18 cellular contexts compared by ENCODE assay signal in genomic region chr15:41571948-41572347, GRCh38. TPM values are rescaled to one million over a fixed set of nuclear protein-coding genes. Genes with fewer than 3 reads are reported as not detected.
DNase-seq lines count a peak whose midpoint lies in the region; ATAC-seq, FAIRE-seq and TF ChIP-seq lines count a peak whose summit lies in the region.
"Had no signal": no experiment of that assay in that cellular context is flagged by ENCODE, and none has a peak within 500 bp of the region (broad histone marks: within the 10 kb centered on the region; RNA-seq: fewer than 3 reads in every experiment).

No MANE protein-coding gene starts in this region.

- H3K4me1 Mint-ChIP-seq in naive thymus-derived CD8-positive, alpha-beta T cell = no peaks in the 10 kb centered on the region
- H3K4me1 Mint-ChIP-seq: CD4-positive, CD25-positive, alpha-beta regulatory T cell; CD8-positive, alpha-beta memory T cell had no signal

- H3K14ac ChIP-seq in trophoblast cell (ENCODE audit: low read length) = no peak overlapping the region

- peaks cover 0 to 2% (median 0%) of the 10 kb centered on the region in 5 donors for H3K27me3 Mint-ChIP-seq in naive thymus-derived CD8-positive, alpha-beta T cell

- no peak for TF ChIP-seq EP300 in Ishikawa (IDR thresholded peaks at IDR 0.05; ENCODE audit: borderline replicate concordance)

- no peak overlapping the region for H2BK5ac ChIP-seq in trophoblast cell (ENCODE audit: low read depth, low read length, poor library complexity)

- H3K18ac ChIP-seq in trophoblast cell (ENCODE audit: low read length) = no peak overlapping the region

- intact Hi-C loops in kidney (cut with DNase I) = no loop called here

- FAIRE-seq in kidney (lab: Jason Lieb, UNC) = no peak
- FAIRE-seq: G401.6, GM12891, GM19239, H1 had no signal

- DNase-seq in trophoblast cell = peak in 1 of 2 donors; percentile 21
- no peak for DNase-seq in naive thymus-derived CD8-positive, alpha-beta T cell
- no peak for DNase-seq in kidney
- DNase-seq: BE2C; C1 segment of cervical spinal cord; CD4-positive, CD25-positive, alpha-beta regulatory T cell; CD8-positive, alpha-beta memory T cell; COR-L47; DMS 273 treated with DMSO at 0.1 percent for 48 hours; H9 had no signal

- H3K79me2 ChIP-seq in trophoblast cell (ENCODE audit: control insufficient read depth, insufficient read depth, low read length, poor library complexity) = peaks cover 6% of the 10 kb centered on the region

- no peak for TF ChIP-seq RAD21 in Ishikawa (IDR thresholded peaks at IDR 0.05; ENCODE audit: low read depth)

- H3K9me3 ChIP-seq in trophoblast cell (ENCODE audit: insufficient read depth, low read depth, low read length) (no peaks in the 10 kb centered on the region), kidney (ENCODE audit: control insufficient read depth in 1 of 2, low read length in 2 of 2) (no peaks in the 10 kb centered on the region)
- H3K9me3 ChIP-seq: BE2C had no signal

- H3K4me3 ChIP-seq in trophoblast cell (ENCODE audit: low read depth, low read length) (no peak overlapping the region), kidney (ENCODE audit: low read length in 2 of 2) (no peak overlapping the region)

- H3K27ac Mint-ChIP-seq in naive thymus-derived CD8-positive, alpha-beta T cell = no peak overlapping the region
- H3K27ac Mint-ChIP-seq: CD4-positive, CD25-positive, alpha-beta regulatory T cell; CD8-positive, alpha-beta memory T cell had no signal

- H2AFZ ChIP-seq in trophoblast cell (ENCODE audit: insufficient read depth, low read length, poor library complexity) = no peak overlapping the region

- H3K27ac ChIP-seq in cingulate gyrus (ENCODE audit: low read depth, low read length) (peak overlapping the region; percentile 47), trophoblast cell (ENCODE audit: low read depth, low read length) (no peak overlapping the region), temporal lobe (ENCODE audit: low read depth, low read length) (peak overlapping the region; percentile 98), kidney (ENCODE audit: low read depth in 2 of 2, low read length in 2 of 2) (no peak overlapping the region)

- H4K12ac ChIP-seq in trophoblast cell (ENCODE audit: low read depth, low read length) = no peak overlapping the region

- TF ChIP-seq CTCF in kidney (IDR thresholded peaks at IDR 0.05; ENCODE audit: borderline replicate concordance, extremely low read depth, insufficient read depth) = no peak

- H3K27me3 ChIP-seq in trophoblast cell (ENCODE audit: insufficient read depth, low read length) = no peaks in the 10 kb centered on the region
- H3K27me3 ChIP-seq: BE2C had no signal

- H3K36me3 ChIP-seq in trophoblast cell (ENCODE audit: control insufficient read depth in 1 of 2, insufficient read depth in 2 of 2, low read length in 2 of 2) (peaks cover 64 to 77% of the 10 kb centered on the region in 2 experiments), kidney (ENCODE audit: control insufficient read depth in 1 of 2, insufficient read depth in 2 of 2, low read length in 2 of 2) (no peaks in the 10 kb centered on the region)

- no peak overlapping the region for H2BK12ac ChIP-seq in trophoblast cell (ENCODE audit: low read length)

- no peaks in the 10 kb centered on the region for H3K36me3 Mint-ChIP-seq in naive thymus-derived CD8-positive, alpha-beta T cell
- H3K36me3 Mint-ChIP-seq: CD4-positive, CD25-positive, alpha-beta regulatory T cell; CD8-positive, alpha-beta memory T cell had no signal

- H3K4me1 ChIP-seq in trophoblast cell (ENCODE audit: control insufficient read depth in 1 of 2, insufficient read depth in 2 of 2, low read length in 2 of 2) (peaks cover 15 to 16% of the 10 kb centered on the region in 2 experiments), kidney (ENCODE audit: control insufficient read depth in 1 of 2, insufficient read depth in 1 of 2, low read depth in 1 of 2, low read length in 2 of 2) (peaks cover 3 to 7% of the 10 kb centered on the region in 2 donors)

- H3K9ac ChIP-seq in trophoblast cell (ENCODE audit: low read length) (no peak overlapping the region), kidney (ENCODE audit: low read length in 2 of 2) (no peak overlapping the region)

- H3K23ac ChIP-seq in trophoblast cell (ENCODE audit: low read length) = no peak overlapping the region

- no peak overlapping the region for H3K4me3 Mint-ChIP-seq in naive thymus-derived CD8-positive, alpha-beta T cell
- H3K4me3 Mint-ChIP-seq: CD4-positive, CD25-positive, alpha-beta regulatory T cell; CD8-positive, alpha-beta memory T cell had no signal

- no peak overlapping the region for H2AK5ac ChIP-seq in trophoblast cell (ENCODE audit: low read length)

- H2BK120ac ChIP-seq in trophoblast cell (ENCODE audit: insufficient read depth, low read length, poor library complexity) = no peak overlapping the region

- H3K79me1 ChIP-seq in trophoblast cell (ENCODE audit: low read length) = peaks cover 28% of the 10 kb centered on the region

- peak overlapping the region; percentile 30 for H4K91ac ChIP-seq in trophoblast cell (ENCODE audit: low read depth, low read length)

- no peaks in the 10 kb centered on the region for H3K9me3 Mint-ChIP-seq in naive thymus-derived CD8-positive, alpha-beta T cell
- H3K9me3 Mint-ChIP-seq: CD8-positive, alpha-beta memory T cell; H9 had no signal

- no peak overlapping the region for H3K4ac ChIP-seq in trophoblast cell (ENCODE audit: low read depth, low read length)

- no peak for ATAC-seq in naive thymus-derived CD8-positive, alpha-beta T cell
- no peak for ATAC-seq in HG03342 (IDR thresholded peaks at IDR 0.05; ENCODE audit: unreplicated experiment)

- H3K4me2 ChIP-seq in trophoblast cell (ENCODE audit: low read length) = no peak overlapping the region

- WGBS in trophoblast cell (ENCODE audit: extremely low coverage, insufficient coverage, insufficient read length) = no CpG with 5 or more reads among the region's 3 CpGs

- POLR2A ChIA-PET in naive thymus-derived CD8-positive, alpha-beta T cell (lab: Charles Lee) = no interaction called here

- no peak overlapping the region for H4K8ac ChIP-seq in trophoblast cell (ENCODE audit: low read depth, low read length)

TF ChIP-seq in Ishikawa, 13 proteins besides CTCF, POLR2A, EP300 and RAD21:
- TF ChIP-seq, protein P1, sequence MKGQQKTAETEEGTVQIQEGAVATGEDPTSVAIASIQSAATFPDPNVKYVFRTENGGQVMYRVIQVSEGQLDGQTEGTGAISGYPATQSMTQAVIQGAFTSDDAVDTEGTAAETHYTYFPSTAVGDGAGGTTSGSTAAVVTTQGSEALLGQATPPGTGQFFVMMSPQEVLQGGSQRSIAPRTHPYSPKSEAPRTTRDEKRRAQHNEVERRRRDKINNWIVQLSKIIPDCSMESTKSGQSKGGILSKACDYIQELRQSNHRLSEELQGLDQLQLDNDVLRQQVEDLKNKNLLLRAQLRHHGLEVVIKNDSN (IDR thresholded peaks at IDR 0.05) = no peak
- TF ChIP-seq CEBPB (IDR thresholded peaks at IDR 0.05) = 0 out of 2 replicates have a peak, but pooled peaks have one; percentile 2

RNA-seq across cellular contexts. Expression of gene TYRO3, which starts 12.9 kb away (rescaled TPM):
- 174 and 187 TPM in 2 replicates for polyA plus RNA-seq in trophoblast cell (2013)
- total RNA-seq in temporal lobe (10.3 TPM), kidney (2.5 TPM)
- under 1 TPM in 1 of 2 experiments, not detected in 1; 0.05 TPM for total RNA-seq in naive thymus-derived CD8-positive, alpha-beta T cell
- polyA plus RNA-seq in naive thymus-derived CD8-positive, alpha-beta T cell = not detected
- 46.5 TPM for polyA plus RNA-seq in kidney (ENCODE audit: insufficient read depth, low read depth, low replicate concordance)
- total RNA-seq: CD4-positive, CD25-positive, alpha-beta regulatory T cell had no signal

RNA-seq across cellular contexts. Expression of gene RPAP1, which starts 27.9 kb away (rescaled TPM):
- 27.4 and 28.9 TPM in 2 replicates for polyA plus RNA-seq in trophoblast cell (2013)
- total RNA-seq in temporal lobe = 22.6 TPM
- 10 to 100 TPM; 59.1 to 60.0 TPM for total RNA-seq in naive thymus-derived CD8-positive, alpha-beta T cell
- polyA plus RNA-seq in naive thymus-derived CD8-positive, alpha-beta T cell = 10 to 100 TPM in 2 of 3 donors, 1 to 10 TPM in 1; 8.0 to 19.8 (median 12.2) TPM
- total RNA-seq in kidney = 35.4 TPM
- polyA plus RNA-seq in kidney (ENCODE audit: insufficient read depth, low read depth, low replicate concordance) = 8.0 TPM

RNA-seq across cellular contexts. Expression of gene LTK, which starts 58.3 kb away (rescaled TPM):
- 0.39 and 0.47 TPM in 2 replicates for polyA plus RNA-seq in trophoblast cell (2013)
- total RNA-seq in temporal lobe (under 0.01 TPM), kidney (0.91 TPM)
- total RNA-seq in naive thymus-derived CD8-positive, alpha-beta T cell = under 1 TPM; 0.18 to 0.22 TPM
- not detected for polyA plus RNA-seq in naive thymus-derived CD8-positive, alpha-beta T cell
- polyA plus RNA-seq in kidney (ENCODE audit: insufficient read depth, low read depth, low replicate concordance) = 6.7 TPM

Comparison
In these comparisons a context has a peak if more than half of its experiments do, and no peak if none do; other contexts are left out.
1. H3K27ac ChIP-seq: peak in cingulate gyrus (single experiment) and temporal lobe (single experiment); none in trophoblast cell (single experiment) and kidney (0 of 2).